ENCODE assay signal across 12 cellular contexts in the genomic region with DNA sequence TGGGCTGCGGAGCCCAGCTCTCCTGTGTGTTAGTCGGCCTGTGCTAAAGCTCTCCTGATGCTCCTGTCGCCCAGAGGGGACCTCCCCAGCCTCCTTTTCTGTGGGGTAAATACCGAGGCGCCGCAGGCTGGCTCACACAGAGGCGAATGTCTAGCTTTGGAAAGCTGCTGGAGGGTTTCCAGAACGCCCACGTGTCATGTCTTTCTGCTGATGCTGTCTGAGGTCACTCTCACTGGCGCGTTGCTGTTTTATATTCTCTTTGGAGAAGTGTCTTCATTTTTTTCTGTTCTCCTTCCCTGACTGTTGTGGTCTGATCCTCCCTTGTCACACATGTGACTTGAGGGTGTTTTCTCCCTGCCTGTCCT.
DNase-seq lines count a peak whose midpoint lies in the region; ATAC-seq and TF ChIP-seq lines count a peak whose summit lies in the region.
"Had no signal": no experiment of that assay in that cellular context is flagged by ENCODE, and none has a peak within 500 bp of the region (broad histone marks: within the 10 kb centered on the region; RNA-seq: fewer than 3 reads in every experiment).

No MANE protein-coding gene starts in this region.

- no peaks in the 10 kb centered on the region for H3K9me3 ChIP-seq in A673 (ENCODE audit: low read depth, low read length, poor library complexity, severe bottlenecking)
- no peaks in the 10 kb centered on the region for H3K9me3 ChIP-seq in neuronal stem cell (replicated peaks in 1 of 2; ENCODE audit: control insufficient read depth in 2 of 2, insufficient read depth in 1 of 2, low read depth in 1 of 2, low read length in 2 of 2)

- H3K4me1 ChIP-seq in A673 (ENCODE audit: insufficient read depth, low read length, poor library complexity, severe bottlenecking) (peaks cover 18% of the 10 kb centered on the region), neuronal stem cell (ENCODE audit: control insufficient read depth in 2 of 2, insufficient read depth in 1 of 2, low read depth in 1 of 2, low read length in 2 of 2) (peaks cover 0 to 5% of the 10 kb centered on the region in 2 donors)

- H3K4me3 ChIP-seq in A673 (ENCODE audit: low read depth, low read length, poor library complexity, severe bottlenecking) (no peak overlapping the region), neuronal stem cell (ENCODE audit: low read length in 2 of 2) (no peak overlapping the region)

- TF ChIP-seq CTCF in A673 (conservative IDR thresholded peaks at IDR 0.05; ENCODE audit: low read depth, low read length): no peak

- H2BK15ac ChIP-seq in neuronal stem cell (ENCODE audit: low read length): no peak overlapping the region

- H3K4ac ChIP-seq in neuronal stem cell (ENCODE audit: low read length): no peak overlapping the region

- no peak overlapping the region for H2BK120ac ChIP-seq in neuronal stem cell (ENCODE audit: low read depth, low read length)

- peak; percentile 17 for ATAC-seq in esophagus mucosa
- no peak for ATAC-seq in GM19351 (IDR thresholded peaks at IDR 0.05; ENCODE audit: unreplicated experiment)
- no peak for ATAC-seq in HG02973 (IDR thresholded peaks at IDR 0.05; ENCODE audit: unreplicated experiment)
- ATAC-seq: effector memory CD8-positive, alpha-beta T cell; naive thymus-derived CD8-positive, alpha-beta T cell; stimulated activated naive B cell treated with anti-CD40 and anti-IgM and Interleukin-4, amounts not matched to agents 10 μg/mL and 1 μg/mL and 100 μg/mL, for 72 hours had no signal

- DNase-seq in A673 (ENCODE audit: low spot score) (peak; percentile 85), RPMI7951 (ENCODE audit: low read depth) (peak; percentile 65), neuronal stem cell (ENCODE audit: low spot score) (no peak), epidermal melanocyte (ENCODE audit: insufficient read length, low spot score) (no peak), NCI-H1436 treated with DMSO at 0.1 percent for 48 hours (lab: John Stamatoyannopoulos, UW) (no peak)
- DNase-seq: effector memory CD8-positive, alpha-beta T cell; stimulated activated naive B cell treated with anti-CD40 and anti-IgM and Interleukin-4, amounts not matched to agents 10 μg/mL and 1 μg/mL and 100 μg/mL, for 72 hours had no signal

- no peak overlapping the region for H4K8ac ChIP-seq in neuronal stem cell (ENCODE audit: low read depth, low read length)

- H3K36me3 ChIP-seq in A673 (ENCODE audit: insufficient read depth, low read length, poor library complexity, severe bottlenecking) (peaks cover 18% of the 10 kb centered on the region), neuronal stem cell (replicated peaks in 1 of 2; ENCODE audit: control insufficient read depth in 2 of 2, insufficient read depth in 2 of 2, low read length in 2 of 2) (peaks cover 53 to 93% of the 10 kb centered on the region in 2 donors)

- BruUV-seq in A673 (replicated peaks; lab: Mats Ljungman, UMichigan): no TSS peak

- H2BK5ac ChIP-seq in neuronal stem cell (ENCODE audit: low read length): peak overlapping the region; percentile 68

- H3K27me3 ChIP-seq in A673 (replicated peaks; ENCODE audit: insufficient read depth, low read depth, low read length, poor library complexity): no peaks in the 10 kb centered on the region
- H3K27me3 ChIP-seq in neuronal stem cell (ENCODE audit: control insufficient read depth in 3 of 3, insufficient read depth in 3 of 3, low read depth in 1 of 3, low read length in 3 of 3): no peaks in the 10 kb centered on the region

- H3K23ac ChIP-seq in neuronal stem cell (ENCODE audit: low read depth, low read length, poor library complexity): no peak overlapping the region

- POLR2A ChIA-PET in A673 (lab: Charles Lee; ENCODE audit: low non-redundant PET): no interaction called here

- no peak overlapping the region for H3K18ac ChIP-seq in neuronal stem cell (ENCODE audit: low read length)

- no CpG with 5 or more reads among the region's 11 CpGs for WGBS in neuronal stem cell (ENCODE audit: extremely low coverage in 2 of 2, insufficient read length in 2 of 2, insufficient replicate concordance in 1 of 2), 2 donors

- H2AFZ ChIP-seq in neuronal stem cell (ENCODE audit: low read length): no peak overlapping the region

- no peak overlapping the region for H2AK5ac ChIP-seq in neuronal stem cell (ENCODE audit: low read depth, low read length)

- no peak overlapping the region for H3K9ac ChIP-seq in neuronal stem cell (ENCODE audit: low read depth, low read length, poor library complexity)

- H3K4me2 ChIP-seq in neuronal stem cell (ENCODE audit: insufficient read depth, low read length, poor library complexity, severe bottlenecking): no peak overlapping the region

- intact Hi-C loops in A673 (cut with micrococcal nuclease; ENCODE audit: unreplicated experiment): no loop called here

- CTCF ChIA-PET in A673 (lab: Charles Lee): no interaction called here

- H3K79me1 ChIP-seq in neuronal stem cell (ENCODE audit: low read depth, low read length): peaks cover 2% of the 10 kb centered on the region

- H3K27ac ChIP-seq in A673 (ENCODE audit: low read depth, low read length, poor library complexity, severe bottlenecking) (peak overlapping the region; percentile 58), neuronal stem cell (replicated peaks; ENCODE audit: low read length) (no peak overlapping the region)
- H3K27ac ChIP-seq: C4-2B had no signal

- no peak overlapping the region for H2BK12ac ChIP-seq in neuronal stem cell (ENCODE audit: low read length)

- no peak overlapping the region for H4K91ac ChIP-seq in neuronal stem cell (ENCODE audit: low read depth, low read length, poor library complexity)

- H3K14ac ChIP-seq in neuronal stem cell (ENCODE audit: low read length): no peak overlapping the region

Comparison
In these comparisons a context has a peak if more than half of its experiments do, and no peak if none do; other contexts are left out.
1. DNase-seq: peak in A673 (single experiment) and RPMI7951 (single experiment); none in neuronal stem cell (single experiment), epidermal melanocyte (single experiment) and NCI-H1436 treated with DMSO at 0.1 percent for 48 hours (single experiment).